ENCODE assay signal across 21 cellular contexts in the genomic region with DNA sequence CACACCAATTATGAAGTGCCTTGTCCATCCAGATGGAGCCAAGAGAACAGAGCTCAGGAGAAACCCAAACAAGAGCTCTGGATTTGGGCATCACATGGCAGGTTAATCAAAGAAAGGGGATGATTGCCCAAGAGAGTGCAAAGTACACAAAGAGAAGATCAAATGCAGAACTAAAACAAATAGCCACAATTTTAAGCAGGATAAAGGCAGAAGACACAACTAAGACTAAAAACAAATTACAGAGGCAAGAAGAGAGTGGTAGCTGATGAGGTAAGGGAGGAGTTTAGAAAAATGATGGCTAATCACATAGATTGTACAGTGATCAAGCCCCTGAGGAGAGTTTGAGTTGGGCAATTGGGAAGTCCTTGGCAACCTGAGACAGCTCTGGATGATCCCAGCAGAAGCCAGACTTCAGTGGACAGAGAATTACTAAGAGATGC.
DNase-seq lines count a peak whose midpoint lies in the region; ATAC-seq and TF ChIP-seq lines count a peak whose summit lies in the region.
"Had no signal": no experiment of that assay in that cellular context is flagged by ENCODE, and none has a peak within 500 bp of the region (broad histone marks: within the 10 kb centered on the region; RNA-seq: fewer than 3 reads in every experiment).

No MANE protein-coding gene starts in this region.

- H3K36me3 ChIP-seq in upper lobe of left lung, result no peaks in the 10 kb centered on the region
- H3K36me3 ChIP-seq: BLaER1 treated with 17β-estradiol and CSF1 and Interleukin-3, amounts not matched to agents 10 nM and 100 nM had no signal

- no peak for TF ChIP-seq POLR2A in upper lobe of left lung (IDR thresholded peaks at IDR 0.05)

- TF ChIP-seq EP300 in upper lobe of left lung (IDR thresholded peaks at IDR 0.05), result no peak

- no peaks in the 10 kb centered on the region for H3K4me1 ChIP-seq in upper lobe of left lung

- H3K9me3 ChIP-seq in upper lobe of left lung, result no peaks in the 10 kb centered on the region

- no peaks in the 10 kb centered on the region for H3K27me3 ChIP-seq in upper lobe of left lung
- H3K27me3 ChIP-seq: BLaER1 treated with 17β-estradiol and CSF1 and Interleukin-3, amounts not matched to agents 10 nM and 100 nM had no signal

- H3K27ac ChIP-seq in VCaP (peak overlapping the region; percentile 51), upper lobe of left lung (no peak overlapping the region)
- H3K27ac ChIP-seq: BLaER1 treated with 17β-estradiol and CSF1 and Interleukin-3, amounts not matched to agents 10 nM and 100 nM; HL-60 had no signal

- TF ChIP-seq CTCF in VCaP (conservative IDR thresholded peaks at IDR 0.05) (no peak), upper lobe of left lung (IDR thresholded peaks at IDR 0.05) (no peak)

- peak; percentile 27 for DNase-seq in NCI-H748 (lab: John Stamatoyannopoulos, UW; ENCODE audit: unreplicated experiment)
- DNase-seq in NCI-H748 treated with DMSO at 0.1 percent for 48 hours (lab: John Stamatoyannopoulos, UW), result no peak
- DNase-seq in NCI-H146 (lab: John Stamatoyannopoulos, UW), result peak; percentile 24
- no peak for DNase-seq in upper lobe of left lung
- no peak for DNase-seq in iPS-NIHi11 (ENCODE audit: low spot score)
- DNase-seq in nucleus accumbens (lab: John Stamatoyannopoulos, UW), result no peak
- DNase-seq: DND-41, H7, Kasumi-1, NCI-H1105 treated with DMSO at 0.1 percent for 48 hours, NCI-H187, NCI-H345, NCI-H526 treated with DMSO at 0.1 percent for 48 hours, PC-3, RPMI8226, SHP77 treated with DMSO at 0.1 percent for 48 hours, T-cell had no signal

- ATAC-seq in upper lobe of left lung (ENCODE audit: low FRiP score in 2 of 2), result no peak
- ATAC-seq: PC-3, SK-N-SH treated with all-trans-retinoic acid at 6 μM for 48 hours, T-cell had no signal

- H3K4me3 ChIP-seq in upper lobe of left lung, result no peak overlapping the region
- H3K4me3 ChIP-seq: BLaER1 treated with 17β-estradiol and CSF1 and Interleukin-3, amounts not matched to agents 10 nM and 100 nM had no signal

Comparison
In these comparisons a context has a peak if more than half of its experiments do, and no peak if none do; other contexts are left out.
1. DNase-seq: peak in NCI-H748 (single experiment) and NCI-H146 (single experiment); none in NCI-H748 treated with DMSO at 0.1 percent for 48 hours (single experiment), upper lobe of left lung (0 of 2), iPS-NIHi11 (single experiment) and nucleus accumbens (0 of 56).